ENCODE assay signal across 2 cellular contexts in the genomic region with DNA sequence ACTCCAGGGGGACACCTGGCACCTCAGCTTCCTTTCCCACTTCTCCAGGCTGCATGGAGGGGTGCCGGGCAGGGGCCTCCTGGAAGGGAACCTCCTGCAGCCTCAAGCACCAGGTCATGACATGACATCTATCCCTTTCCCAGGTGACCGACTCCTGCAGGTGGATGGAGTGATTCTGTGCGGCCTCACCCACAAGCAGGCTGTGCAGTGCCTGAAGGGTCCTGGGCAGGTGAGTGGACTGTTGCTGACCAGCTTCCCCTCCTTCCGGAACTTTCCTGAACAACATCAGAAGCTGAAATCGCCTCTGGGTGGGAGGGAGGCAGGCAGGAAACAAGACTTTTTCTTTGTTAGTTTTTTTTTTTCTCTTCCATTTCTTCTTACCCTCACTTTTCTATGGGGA. TPM values are rescaled to one million over a fixed set of nuclear protein-coding genes. Genes with fewer than 3 reads are reported as not detected.
"Had no signal": no experiment of that assay in that cellular context is flagged by ENCODE, and none has a peak within 500 bp of the region (broad histone marks: within the 10 kb centered on the region; RNA-seq: fewer than 3 reads in every experiment).

No MANE protein-coding gene starts in this region.

RNA-seq across cellular contexts. Expression of gene PTPN20, which starts 34.5 kb away (rescaled TPM):
- total RNA-seq: ascending aorta, astrocyte had no signal
